16 cellular contexts compared by ENCODE assay signal in the genomic region with DNA sequence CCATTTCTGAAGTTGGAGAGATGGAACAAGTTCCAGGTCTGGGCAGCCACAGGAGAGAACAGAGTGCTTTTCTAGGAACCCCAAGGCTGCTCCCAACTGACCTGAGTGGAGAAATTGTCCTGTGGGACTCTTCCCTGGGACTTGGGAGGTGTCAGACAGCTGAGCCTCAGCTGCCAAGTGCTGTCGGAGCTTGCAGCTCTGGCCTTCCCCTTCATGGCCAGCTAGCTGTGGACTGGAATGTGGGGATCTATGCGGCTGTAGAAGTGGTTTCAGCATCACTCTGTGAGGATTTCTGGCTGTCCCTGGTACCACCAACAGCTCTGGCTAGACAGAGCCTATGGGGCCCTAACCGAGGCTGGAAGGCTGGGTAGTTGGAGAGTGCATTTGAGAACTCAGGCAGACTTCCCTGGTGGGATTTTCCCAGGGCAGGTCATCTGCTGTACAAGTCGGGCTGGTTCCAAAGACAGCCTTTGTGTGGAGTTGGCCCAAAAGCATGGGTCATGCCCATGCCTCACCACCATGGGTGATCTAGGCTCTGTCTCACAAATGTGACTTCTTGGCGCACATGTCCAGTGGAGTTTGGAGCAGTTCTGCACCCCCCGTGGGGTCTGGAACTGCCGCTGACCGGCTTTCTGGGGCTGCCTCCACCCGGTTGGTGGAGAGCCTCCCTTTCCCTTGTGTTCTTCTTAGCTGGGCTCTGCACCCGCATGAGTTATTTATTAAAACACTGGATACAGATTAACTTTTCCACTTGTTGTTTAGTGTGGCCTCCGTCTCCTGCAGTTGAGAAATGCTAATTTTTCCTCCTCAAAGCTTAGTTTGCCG.
"Had no signal": no experiment of that assay in that cellular context is flagged by ENCODE, and none has a peak within 500 bp of the region (broad histone marks: within the 10 kb centered on the region; RNA-seq: fewer than 3 reads in every experiment).

No MANE protein-coding gene starts in this region.

- H3K27me3 ChIP-seq: adrenal gland, sigmoid colon, testis had no signal

- H3K27ac ChIP-seq: adrenal gland, sigmoid colon, testis had no signal

- H3K9me3 ChIP-seq: adrenal gland, sigmoid colon, testis had no signal

- H3K4me3 ChIP-seq: adrenal gland, sigmoid colon, testis had no signal

- H3K27me3 Mint-ChIP-seq: activated CD4-positive, alpha-beta memory T cell treated with anti-CD3 and anti-CD28 coated beads, Interleukin-2, amount 10 ng/mL, durations not matched to agents 7 days and 5 days; activated CD4-positive, alpha-beta T cell treated with anti-CD3 and anti-CD28 coated beads for 36 hours had no signal

- H3K27ac Mint-ChIP-seq: activated CD4-positive, alpha-beta memory T cell treated with anti-CD3 and anti-CD28 coated beads, Interleukin-2, amount 10 ng/mL, durations not matched to agents 7 days and 5 days; activated CD4-positive, alpha-beta T cell treated with anti-CD3 and anti-CD28 coated beads for 36 hours had no signal

- ATAC-seq: activated CD4-positive, alpha-beta T cell treated with anti-CD3 and anti-CD28 coated beads for 36 hours; stimulated activated naive CD8-positive, alpha-beta T cell treated with anti-CD3 and anti-CD28 coated beads, Interleukin-15, Interleukin-2, amounts not matched to agents 100 U/mL and 50 U/mL, for 24 hours had no signal

- DNase-seq: activated CD4-positive, alpha-beta memory T cell treated with anti-CD3 and anti-CD28 coated beads, Interleukin-2, amount 10 ng/mL, durations not matched to agents 7 days and 5 days; activated CD4-positive, alpha-beta T cell treated with anti-CD3 and anti-CD28 coated beads for 36 hours; activated naive CD4-positive, alpha-beta T cell; activated T-cell treated with anti-CD3 and anti-CD28 coated beads, Interleukin-2, amount 50 U/mL, for 48 hours; adrenal gland; central memory CD4-positive, alpha-beta T cell; glutamatergic neuron; left cardiac atrium; mammary epithelial cell; sigmoid colon; stimulated activated CD4-positive, alpha-beta T cell treated with anti-CD3 and anti-CD28 coated beads, Interleukin-4, amount 100 ng/mL, for 1 hour; stimulated activated CD8-positive, alpha-beta memory T cell treated with anti-CD3 and anti-CD28 coated beads, Interleukin-4, amount 100 ng/mL, for 48 hours; stimulated activated naive CD8-positive, alpha-beta T cell treated with anti-CD3 and anti-CD28 coated beads, Interleukin-15, Interleukin-2, amounts not matched to agents 100 U/mL and 50 U/mL, for 24 hours; T-helper 1 cell; testis had no signal

- H3K9me3 Mint-ChIP-seq: activated CD4-positive, alpha-beta memory T cell treated with anti-CD3 and anti-CD28 coated beads, Interleukin-2, amount 10 ng/mL, durations not matched to agents 7 days and 5 days; neural crest cell had no signal

- H3K4me3 Mint-ChIP-seq: activated CD4-positive, alpha-beta memory T cell treated with anti-CD3 and anti-CD28 coated beads, Interleukin-2, amount 10 ng/mL, durations not matched to agents 7 days and 5 days; activated CD4-positive, alpha-beta T cell treated with anti-CD3 and anti-CD28 coated beads for 36 hours; neural crest cell had no signal

- H3K4me1 ChIP-seq: adrenal gland had no signal

- H3K4me1 Mint-ChIP-seq: neural crest cell had no signal
